Comparison of ENCODE assay signal across 28 cellular contexts in genomic region chr1:16606106-16606505, GRCh38.
"Had no signal": no experiment of that assay in that cellular context is flagged by ENCODE, and none has a peak within 500 bp of the region (broad histone marks: within the 10 kb centered on the region; RNA-seq: fewer than 3 reads in every experiment).

No MANE protein-coding gene starts in this region.

- H3K27ac ChIP-seq: breast epithelium, gastroesophageal sphincter, parathyroid adenoma, right atrium auricular region, thyroid gland, upper lobe of right lung had no signal

- H2AFZ ChIP-seq: parathyroid adenoma had no signal

- H3K9ac ChIP-seq: parathyroid adenoma had no signal

- DNase-seq: activated CD4-positive, alpha-beta T cell treated with anti-CD3 and anti-CD28 coated beads, Interleukin-2, amount 10 ng/mL, durations not matched to agents 7 days and 5 days; activated CD4-positive, CD25-positive, alpha-beta regulatory T cell treated with anti-CD3 and anti-CD28 coated beads, Interleukin-2, amount 50 U/mL, for 72 hours; activated CD8-positive, alpha-beta T cell treated with anti-CD3 and anti-CD28 coated beads for 36 hours; activated naive CD8-positive, alpha-beta T cell treated with anti-CD3 and anti-CD28 coated beads, Interleukin-2, amount 50 U/mL, for 24 hours; activated T-cell treated with anti-CD3 and anti-CD28 coated beads, Interleukin-2, amount 50 U/mL, for 48 hours; central memory CD4-positive, alpha-beta T cell; dermis blood vessel endothelial cell; effector memory CD4-positive, alpha-beta T cell; erythroblast; hippocampal formation; left cardiac atrium; nucleus accumbens; stimulated activated CD4-positive, alpha-beta T cell treated with anti-CD3 and anti-CD28 coated beads, Interleukin-1b, Interleukin-23, amount 100 ng/mL, for 48 hours; stimulated activated CD4-positive, alpha-beta T cell treated with anti-CD3 and anti-CD28 coated beads, Interleukin-4, amount 100 ng/mL, for 4 hours; stimulated activated CD8-positive, alpha-beta memory T cell treated with anti-CD3 and anti-CD28 coated beads, Interleukin-4, amount 100 ng/mL, for 48 hours; stimulated activated naive CD8-positive, alpha-beta T cell treated with anti-CD3 and anti-CD28 coated beads, Interleukin-15, amount 100 ng/mL, for 72 hours; T-helper 17 cell; T1000; thyroid gland; upper lobe of right lung had no signal

- H3K4me3 ChIP-seq: breast epithelium, gastroesophageal sphincter, right atrium auricular region, smooth muscle cell, thyroid gland, upper lobe of right lung had no signal

- H3K27me3 ChIP-seq: breast epithelium, gastroesophageal sphincter, right atrium auricular region, thyroid gland, upper lobe of right lung had no signal

- H3K4me2 ChIP-seq: smooth muscle cell had no signal

- H3K4me1 ChIP-seq: breast epithelium, parathyroid adenoma, right atrium auricular region, thyroid gland, upper lobe of right lung had no signal

- H3K9me3 ChIP-seq: breast epithelium, gastroesophageal sphincter, right atrium auricular region, thyroid gland, upper lobe of right lung had no signal

- H3K36me3 ChIP-seq: breast epithelium had no signal

- ATAC-seq: activated CD8-positive, alpha-beta T cell treated with anti-CD3 and anti-CD28 coated beads for 36 hours; activated naive CD8-positive, alpha-beta T cell treated with anti-CD3 and anti-CD28 coated beads, Interleukin-2, amount 50 U/mL, for 24 hours; left cardiac atrium; naive thymus-derived CD4-positive, alpha-beta T cell; stimulated activated memory B cell treated with anti-CD40 and anti-IgM and Interleukin-4, amounts not matched to agents 10 μg/mL and 1 μg/mL and 100 μg/mL, for 72 hours; stimulated activated naive CD8-positive, alpha-beta T cell treated with anti-CD3 and anti-CD28 coated beads, Interleukin-15, amount 100 ng/mL, for 72 hours; T-helper 17 cell had no signal

- FAIRE-seq: keratinocyte had no signal
